Comparison of ENCODE assay signal across 27 cellular contexts in the genomic region with DNA sequence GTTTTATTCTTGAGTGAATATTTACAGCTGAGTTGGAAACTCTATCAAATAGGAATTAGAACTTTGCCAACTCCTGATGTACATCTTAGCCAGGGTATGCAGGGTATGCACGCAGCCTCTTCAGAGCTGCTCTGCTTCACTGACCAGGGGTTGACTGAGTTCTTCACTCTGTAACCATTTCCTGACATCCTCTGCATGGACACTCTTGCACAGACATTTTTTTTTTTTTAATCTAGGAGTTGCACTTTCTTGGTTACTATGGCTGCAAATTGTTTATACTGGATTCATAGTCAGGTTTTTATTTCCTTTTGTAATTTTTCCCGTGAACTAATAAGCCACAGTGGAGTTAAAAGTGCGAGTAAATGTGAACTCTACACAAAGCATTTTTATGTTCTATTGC. TPM values are rescaled to one million over a fixed set of nuclear protein-coding genes. Genes with fewer than 3 reads are reported as not detected.
A peak's percentile ranks its signal among the peaks of the same experiment; 100 is the strongest.
DNase-seq lines count a peak whose midpoint lies in the region; TF ChIP-seq lines count a peak whose summit lies in the region.
"Had no signal": no experiment of that assay in that cellular context is flagged by ENCODE, and none has a peak within 500 bp of the region (broad histone marks: within the 10 kb centered on the region; RNA-seq: fewer than 3 reads in every experiment).

No MANE protein-coding gene starts in this region.

- POLR2A ChIA-PET in RWPE1 (lab: Yijun Ruan, JAX; ENCODE audit: low non-redundant PET), result no interaction called here

- 30 to 51% methylated on average over 3 of the region's 3 CpGs for WGBS in esophagus, 2 donors

- peak overlapping the region; percentile 74 to 81 for H3K27ac ChIP-seq in esophagus (ENCODE audit: low read depth in 2 of 2, low read length in 1 of 2)
- no peak overlapping the region for H3K27ac ChIP-seq in RWPE1
- H3K27ac ChIP-seq: PC-9, sigmoid colon, SJCRH30 had no signal

- H3K4me1 ChIP-seq in esophagus (ENCODE audit: control insufficient read depth in 2 of 2, insufficient read depth in 2 of 2, low read length in 1 of 2), result no peaks in the 10 kb centered on the region

- H3K9me3 ChIP-seq in MG63 (no peaks in the 10 kb centered on the region), esophagus (ENCODE audit: control insufficient read depth in 2 of 2, insufficient read depth in 1 of 2, low read depth in 1 of 2, low read length in 1 of 2) (no peaks in the 10 kb centered on the region)
- H3K9me3 ChIP-seq: sigmoid colon, SJCRH30 had no signal

- DNase-seq in AG20443 (ENCODE audit: low spot score) (peak; percentile 30), MG63 (peak; percentile 45), left kidney (ENCODE audit: low read depth, low spot score) (peak; percentile 25), anterior cingulate cortex (lab: John Stamatoyannopoulos, UW) (no peak), SIG-M5 treated with dmso at 0.1 percent for 504 hours (lab: John Stamatoyannopoulos, UW; ENCODE audit: unreplicated experiment) (no peak), GDM1 (lab: John Stamatoyannopoulos, UW) (no peak), RWPE1 (ENCODE audit: low spot score) (no peak)
- DNase-seq: activated CD4-positive, alpha-beta T cell treated with anti-CD3 and anti-CD28 coated beads for 4 hours; activated CD8-positive, alpha-beta memory T cell treated with anti-CD3 and anti-CD28 coated beads, Interleukin-2, amount 10 ng/mL, durations not matched to agents 7 days and 5 days; activated naive CD4-positive, alpha-beta T cell treated with anti-CD3 and anti-CD28 coated beads, Interleukin-2, amount 10 ng/mL, durations not matched to agents 7 days and 5 days; aorta; CD8-positive, alpha-beta T cell; effector CD4-positive, alpha-beta T cell; erythroblast; glutamatergic neuron; midbrain; NCI-H1417 treated with DMSO at 0.1 percent for 48 hours; NCI-H2107; NCI-H510A; nephron progenitor cell; PC-9; posterior cingulate gyrus; sigmoid colon; SJCRH30; substantia nigra had no signal

- H3K27me3 ChIP-seq in MG63 (no peaks in the 10 kb centered on the region), esophagus (ENCODE audit: control insufficient read depth in 1 of 2, insufficient read depth in 2 of 2, low read length in 2 of 2) (no peaks in the 10 kb centered on the region)
- H3K27me3 ChIP-seq: sigmoid colon, SJCRH30 had no signal

- no peak for TF ChIP-seq CTCF in RWPE1 (conservative IDR thresholded peaks at IDR 0.05; ENCODE audit: low read depth)

- H3K4me3 ChIP-seq in MG63, result no peak overlapping the region
- H3K4me3 ChIP-seq in esophagus (ENCODE audit: low read depth in 1 of 2, low read length in 2 of 2), result no peak overlapping the region
- H3K4me3 ChIP-seq: GM23338, PC-9, sigmoid colon, SJCRH30 had no signal

- H3K36me3 ChIP-seq in MG63, result no peaks in the 10 kb centered on the region; the same call in 1 of the 2 replicates
- no peaks in the 10 kb centered on the region for H3K36me3 ChIP-seq in esophagus (ENCODE audit: control insufficient read depth in 2 of 2, insufficient read depth in 2 of 2, low read length in 1 of 2)
- H3K36me3 ChIP-seq: sigmoid colon, SJCRH30 had no signal

- CTCF ChIA-PET in RWPE1 (lab: Yijun Ruan, JAX), result no interaction called here

RNA-seq across cellular contexts. Expression of a gene that starts 53.8 kb away (rescaled TPM):
- 250 and 313 TPM in 2 replicates for total RNA-seq in MG63 (2014; rRNA removed; shearing (Covaris generic); ENCODE audit: low replicate concordance)
- 10 to 100 TPM; 45.4 to 67.9 TPM for polyA plus RNA-seq in esophagus

Comparison
In these comparisons a context has a peak if more than half of its experiments do, and no peak if none do; other contexts are left out.
1. DNase-seq: peak in AG20443 (single experiment), MG63 (single experiment) and left kidney (single experiment); none in anterior cingulate cortex (0 of 58), SIG-M5 treated with dmso at 0.1 percent for 504 hours (single experiment), GDM1 (single experiment) and RWPE1 (single experiment).